In genomic region chr5:58629190-58630159, GRCh38 we compare ENCODE assay signal across 1 cellular context.
TF ChIP-seq lines count a peak whose summit lies in the region.

No MANE protein-coding gene starts in this region.

TF ChIP-seq in endothelial cell of umbilical vein, 7 proteins besides CTCF, POLR2A, EP300 and RAD21 (continued from another document):
- TF ChIP-seq MAX (IDR thresholded peaks at IDR 0.05; ENCODE audit: insufficient read depth, insufficient read length) (no peak), JUN (IDR thresholded peaks at IDR 0.05; ENCODE audit: borderline replicate concordance, insufficient read depth, insufficient read length, low read depth) (no peak)
